Comparison of ENCODE assay signal across 8 cellular contexts in the genomic region with DNA sequence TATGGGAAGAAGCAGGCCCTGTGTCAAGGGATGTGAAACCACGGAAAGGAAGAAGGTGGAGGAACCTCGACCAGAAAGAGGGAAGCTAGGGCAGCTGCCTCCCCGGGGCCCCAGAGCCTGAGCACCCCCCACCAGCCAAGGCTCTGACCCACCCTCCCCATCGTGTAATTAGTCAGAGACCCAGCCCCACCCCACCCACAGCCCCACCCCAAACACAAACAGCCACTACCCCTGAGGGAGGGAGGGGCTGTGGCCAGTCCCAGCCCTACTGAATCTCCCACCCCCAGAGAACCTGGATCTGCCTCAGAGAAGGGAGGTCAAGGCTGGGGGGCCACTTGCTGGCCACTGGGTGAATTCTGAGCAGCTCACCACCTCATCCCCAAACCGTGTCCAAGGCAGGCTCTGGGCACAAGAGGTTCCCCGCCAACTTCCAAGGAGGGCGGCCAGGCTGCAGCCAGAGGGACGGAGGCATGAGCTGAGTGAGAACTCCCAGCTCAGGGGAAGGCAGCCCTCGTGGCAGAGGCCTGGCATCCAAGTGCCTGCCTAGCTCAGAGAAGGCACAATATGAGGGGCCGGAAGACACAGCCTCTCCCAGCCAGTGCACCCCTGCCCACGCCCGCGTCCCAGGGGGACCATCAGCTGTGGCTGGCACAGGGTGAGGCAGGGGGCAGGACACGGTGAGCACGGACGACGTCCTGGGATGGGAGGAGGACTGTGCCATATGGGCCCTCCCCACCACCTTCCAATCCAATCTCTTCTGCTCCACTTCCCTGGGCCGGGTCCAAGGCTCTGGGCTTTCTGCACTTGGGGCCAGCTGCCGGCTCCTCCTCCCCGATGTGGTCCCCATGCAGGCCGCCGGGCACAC. TPM values are rescaled to one million over a fixed set of nuclear protein-coding genes. Genes with fewer than 3 reads are reported as not detected.
DNase-seq lines count a peak whose midpoint lies in the region; ATAC-seq, FAIRE-seq and TF ChIP-seq lines count a peak whose summit lies in the region.

No MANE protein-coding gene starts in this region.

- peak overlapping the region; percentile 78 for H3K27ac ChIP-seq in fibroblast of lung (ENCODE audit: insufficient read depth, low read length)

- DNase-seq in GM03348 (ENCODE audit: low spot score) (peak; percentile 59), RCC 7860 (ENCODE audit: low spot score) (peak; percentile 45), fibroblast of lung (ENCODE audit: low read depth in 2 of 2) (peak; percentile 34 to 62), putamen (ENCODE audit: low spot score) (peak; percentile 62), NCI-H1930 (lab: John Stamatoyannopoulos, UW) (no peak), activated gamma-delta T cell (lab: John Stamatoyannopoulos, UW) (no peak)
- DNase-seq in stimulated activated CD4-positive, alpha-beta T cell treated with anti-CD3 and anti-CD28 coated beads, Interleukin-4, amount 100 ng/mL, for 4 hours: no peak

- no peak for ATAC-seq in HG02678 (IDR thresholded peaks at IDR 0.05; ENCODE audit: unreplicated experiment)

- no peaks in the 10 kb centered on the region for H4K20me1 ChIP-seq in fibroblast of lung (ENCODE audit: control insufficient read depth, extremely low read depth, insufficient read depth, low read length)

- peaks cover 13% of the 10 kb centered on the region for H3K36me3 ChIP-seq in fibroblast of lung (ENCODE audit: control insufficient read depth, insufficient read depth, low read length)

- H3K27me3 ChIP-seq in fibroblast of lung (ENCODE audit: control insufficient read depth, insufficient read depth, low read length): no peaks in the 10 kb centered on the region

- no peak for FAIRE-seq in RCC 7860 (lab: Jason Lieb, UNC)

- peaks cover 68% of the 10 kb centered on the region for H3K79me2 ChIP-seq in fibroblast of lung (ENCODE audit: control insufficient read depth, insufficient read depth, low read length)

- H2AFZ ChIP-seq in fibroblast of lung (ENCODE audit: low read length): no peak overlapping the region

- no peak for TF ChIP-seq CTCF in fibroblast of lung (conservative IDR thresholded peaks at IDR 0.05 in 1 of 2, IDR thresholded peaks at IDR 0.05 in 1 of 2; ENCODE audit: low read depth in 1 of 2, low read length in 2 of 2)

- H3K9me3 ChIP-seq in fibroblast of lung (ENCODE audit: control insufficient read depth, insufficient read depth, low read depth, low read length): no peaks in the 10 kb centered on the region

- H3K9ac ChIP-seq in fibroblast of lung (ENCODE audit: insufficient read depth, low read length): peak overlapping the region; percentile 48

- peaks cover 57% of the 10 kb centered on the region for H3K4me1 ChIP-seq in fibroblast of lung (ENCODE audit: control insufficient read depth, extremely low read depth, insufficient read depth, low read length)

- peak overlapping the region; percentile 72 to 96 (median 75) for H3K4me3 ChIP-seq in fibroblast of lung (replicated peaks in 1 of 4; ENCODE audit: control extremely low read depth in 1 of 4, insufficient read depth in 1 of 4, low read depth in 3 of 4, low read length in 4 of 4)

- peak overlapping the region; percentile 95 for H3K4me2 ChIP-seq in fibroblast of lung (ENCODE audit: extremely low read depth, insufficient read depth, low read length)

RNA-seq across cellular contexts. Expression of gene PLXNB2, which starts 2.7 kb away (rescaled TPM):
- 130 and 209 TPM in 2 replicates for total RNA-seq in fibroblast of lung
- polyA plus RNA-seq in fibroblast of lung: 62.7 and 72.9 TPM in 2 replicates
- 127 and 141 TPM in 2 replicates for polyA plus RNA-seq in fibroblast of lung (2012)
- polyA minus RNA-seq in fibroblast of lung (ENCODE audit: low replicate concordance): 337 and 393 TPM in 2 replicates

RNA-seq across cellular contexts. Expression of gene DENND6B, which starts 22.1 kb away (rescaled TPM):
- total RNA-seq in fibroblast of lung: 2.0 and 2.1 TPM in 2 replicates
- polyA plus RNA-seq in fibroblast of lung: 1.7 and 1.9 TPM in 2 replicates
- polyA plus RNA-seq in fibroblast of lung (2012): 3.1 and 3.5 TPM in 2 replicates
- polyA minus RNA-seq in fibroblast of lung (ENCODE audit: low replicate concordance): 2.0 and 2.8 TPM in 2 replicates

RNA-seq across cellular contexts. Expression of gene MAPK11, which starts 34.6 kb away (rescaled TPM):
- 5.9 and 7.6 TPM in 2 replicates for total RNA-seq in fibroblast of lung
- polyA plus RNA-seq in fibroblast of lung: 2.6 and 4.1 TPM in 2 replicates
- 5.4 and 10.7 TPM in 2 replicates for polyA plus RNA-seq in fibroblast of lung (2012)
- polyA minus RNA-seq in fibroblast of lung (ENCODE audit: low replicate concordance): 17.1 and 18.7 TPM in 2 replicates

RNA-seq across cellular contexts. Expression of gene PPP6R2, which starts 38.4 kb away (rescaled TPM):
- total RNA-seq in fibroblast of lung: 34.4 and 44.4 TPM in 2 replicates
- 19.7 and 24.6 TPM in 2 replicates for polyA plus RNA-seq in fibroblast of lung
- 25.1 and 30.5 TPM in 2 replicates for polyA plus RNA-seq in fibroblast of lung (2012)
- polyA minus RNA-seq in fibroblast of lung (ENCODE audit: low replicate concordance): 43.4 and 55.2 TPM in 2 replicates

RNA-seq across cellular contexts. Expression of gene MAPK12, which starts 43.3 kb away (rescaled TPM):
- 24.4 and 30.1 TPM in 2 replicates for total RNA-seq in fibroblast of lung
- 16.4 and 21.5 TPM in 2 replicates for polyA plus RNA-seq in fibroblast of lung
- polyA plus RNA-seq in fibroblast of lung (2012): 19.8 and 26.9 TPM in 2 replicates
- 39.0 and 43.3 TPM in 2 replicates for polyA minus RNA-seq in fibroblast of lung (ENCODE audit: low replicate concordance)

Comparison
In these comparisons a context has a peak if more than half of its experiments do, and no peak if none do; other contexts are left out.
1. DNase-seq: peak in GM03348 (single experiment), RCC 7860 (single experiment), fibroblast of lung (2 of 2) and putamen (single experiment); none in NCI-H1930 (0 of 2), stimulated activated CD4-positive, alpha-beta T cell treated with anti-CD3 and anti-CD28 coated beads, Interleukin-4, amount 100 ng/mL, for 4 hours (0 of 2) and activated gamma-delta T cell (single experiment).